12 cellular contexts compared by ENCODE assay signal in the genomic region with DNA sequence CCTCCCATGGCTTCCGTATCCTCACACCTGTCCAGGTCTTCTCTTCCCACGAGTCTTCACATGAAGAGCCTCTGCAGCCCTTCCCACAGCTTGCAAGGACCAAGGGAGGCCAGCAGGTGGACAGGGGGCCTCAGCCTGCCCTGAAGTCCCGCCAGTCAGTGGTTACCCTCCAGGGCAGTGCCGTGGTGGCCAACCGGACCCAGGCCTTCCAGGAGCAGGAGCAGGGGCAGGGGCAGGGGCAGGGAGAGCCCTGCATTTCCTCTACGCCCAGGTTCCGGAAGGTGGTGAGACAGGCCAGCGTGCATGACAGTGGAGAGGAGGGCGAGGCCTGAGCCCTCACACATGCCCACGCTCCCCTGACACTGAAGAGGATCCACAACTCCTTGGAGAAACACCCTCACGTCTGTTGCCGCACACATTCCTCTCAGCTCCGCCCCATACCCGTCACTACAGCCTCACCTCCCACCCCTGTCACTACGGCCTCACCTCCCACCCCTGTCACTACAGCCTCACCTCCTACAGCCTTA. TPM values are rescaled to one million over a fixed set of nuclear protein-coding genes. Genes with fewer than 3 reads are reported as not detected.
DNase-seq lines count a peak whose midpoint lies in the region; ATAC-seq, FAIRE-seq and TF ChIP-seq lines count a peak whose summit lies in the region.
"Had no signal": no experiment of that assay in that cellular context is flagged by ENCODE, and none has a peak within 500 bp of the region (broad histone marks: within the 10 kb centered on the region; RNA-seq: fewer than 3 reads in every experiment).

No MANE protein-coding gene starts in this region.

- FAIRE-seq in keratinocyte (lab: Jason Lieb, UNC), result no peak
- FAIRE-seq: GM12891 had no signal

- no peak overlapping the region for H2AFZ ChIP-seq in keratinocyte (ENCODE audit: control insufficient read depth, low read length)

- H3K9me3 ChIP-seq in keratinocyte (ENCODE audit: control insufficient read depth, low read depth, low read length), result no peaks in the 10 kb centered on the region
- no peaks in the 10 kb centered on the region for H3K9me3 ChIP-seq in upper lobe of left lung
- H3K9me3 ChIP-seq in aorta (ENCODE audit: control insufficient read depth, low read length), result no peaks in the 10 kb centered on the region
- H3K9me3 ChIP-seq: heart left ventricle had no signal

- H4K20me1 ChIP-seq in keratinocyte (ENCODE audit: control insufficient read depth, extremely low read depth, insufficient read depth, low read length), result no peaks in the 10 kb centered on the region

- POLR2A ChIA-PET in activated naive CD8-positive, alpha-beta T cell treated with anti-CD3 and anti-CD28 coated beads, Interleukin-2, amount 10 ng/mL, durations not matched to agents 7 days and 5 days (lab: Charles Lee), result interaction anchor here (1.1 kb wide), 1 partner anchor 80 kb away, joined by 3 read pairs; a partner anchor contains a TSS

- H3K4me1 Mint-ChIP-seq in activated naive CD8-positive, alpha-beta T cell treated with anti-CD3 and anti-CD28 coated beads, Interleukin-2, amount 10 ng/mL, durations not matched to agents 7 days and 5 days, result peaks cover 21% of the 10 kb centered on the region
- peaks cover 15% of the 10 kb centered on the region for H3K4me1 Mint-ChIP-seq in activated naive CD8-positive, alpha-beta T cell treated with anti-CD3 and anti-CD28 coated beads for 36 hours
- H3K4me1 Mint-ChIP-seq in activated T-helper 1 cell treated with anti-CD3 and anti-CD28 coated beads, Interleukin-12 subunit alpha, Interleukin-12 subunit beta, Interleukin-2, Interleukin-4 antibody, amounts not matched to agents 30 ng/mL and 10 ng/mL and 1 ng/mL, durations not matched to agents 14 hours and 24 hours and 36 hours (ENCODE audit: low read depth), result peaks cover 28% of the 10 kb centered on the region

- no peaks in the 10 kb centered on the region for H3K36me3 Mint-ChIP-seq in activated naive CD8-positive, alpha-beta T cell treated with anti-CD3 and anti-CD28 coated beads, Interleukin-2, amount 10 ng/mL, durations not matched to agents 7 days and 5 days
- no peaks in the 10 kb centered on the region for H3K36me3 Mint-ChIP-seq in activated naive CD8-positive, alpha-beta T cell treated with anti-CD3 and anti-CD28 coated beads for 36 hours
- H3K36me3 Mint-ChIP-seq in activated T-helper 1 cell treated with anti-CD3 and anti-CD28 coated beads, Interleukin-12 subunit alpha, Interleukin-12 subunit beta, Interleukin-2, Interleukin-4 antibody, amounts not matched to agents 30 ng/mL and 10 ng/mL and 1 ng/mL, durations not matched to agents 14 hours and 24 hours and 36 hours (ENCODE audit: low read depth), result peaks cover 7% of the 10 kb centered on the region

- no peaks in the 10 kb centered on the region for H3K9me1 ChIP-seq in keratinocyte (ENCODE audit: control insufficient read depth, extremely low read depth, insufficient read depth, low read length)

- no peaks in the 10 kb centered on the region for H3K9me3 Mint-ChIP-seq in activated naive CD8-positive, alpha-beta T cell treated with anti-CD3 and anti-CD28 coated beads, Interleukin-2, amount 10 ng/mL, durations not matched to agents 7 days and 5 days
- H3K9me3 Mint-ChIP-seq in activated naive CD8-positive, alpha-beta T cell treated with anti-CD3 and anti-CD28 coated beads for 36 hours, result no peaks in the 10 kb centered on the region
- no peaks in the 10 kb centered on the region for H3K9me3 Mint-ChIP-seq in activated T-helper 1 cell treated with anti-CD3 and anti-CD28 coated beads, Interleukin-12 subunit alpha, Interleukin-12 subunit beta, Interleukin-2, Interleukin-4 antibody, amounts not matched to agents 30 ng/mL and 10 ng/mL and 1 ng/mL, durations not matched to agents 14 hours and 24 hours and 36 hours

- dilution Hi-C loops in keratinocyte (cut with MboI; ENCODE audit: extremely low pct_ligation_motif_present, low sequenced_read_pairs), result no loop called here

- no peak for TF ChIP-seq POLR2A in upper lobe of left lung (IDR thresholded peaks at IDR 0.05)

- H3K9ac ChIP-seq in keratinocyte (ENCODE audit: control insufficient read depth, extremely low read depth, insufficient read depth, low read length), result peak overlapping the region; percentile 77

- no peak for ATAC-seq in activated naive CD8-positive, alpha-beta T cell treated with anti-CD3 and anti-CD28 coated beads, Interleukin-2, amount 10 ng/mL, durations not matched to agents 7 days and 5 days (ENCODE audit: low read depth)
- ATAC-seq in upper lobe of left lung (ENCODE audit: low FRiP score in 2 of 2), result no peak
- no peak for ATAC-seq in GM21360 (IDR thresholded peaks at IDR 0.05; ENCODE audit: unreplicated experiment)
- no peak for ATAC-seq in aorta (ENCODE audit: low FRiP score)
- ATAC-seq: left lobe of liver had no signal

- peak overlapping the region; percentile 10 for H3K27ac Mint-ChIP-seq in activated naive CD8-positive, alpha-beta T cell treated with anti-CD3 and anti-CD28 coated beads, Interleukin-2, amount 10 ng/mL, durations not matched to agents 7 days and 5 days
- H3K27ac Mint-ChIP-seq in activated naive CD8-positive, alpha-beta T cell treated with anti-CD3 and anti-CD28 coated beads for 36 hours, result no peak overlapping the region
- peak overlapping the region; percentile 52 for H3K27ac Mint-ChIP-seq in activated T-helper 1 cell treated with anti-CD3 and anti-CD28 coated beads, Interleukin-12 subunit alpha, Interleukin-12 subunit beta, Interleukin-2, Interleukin-4 antibody, amounts not matched to agents 30 ng/mL and 10 ng/mL and 1 ng/mL, durations not matched to agents 14 hours and 24 hours and 36 hours

- TF ChIP-seq CTCF in keratinocyte (optimal IDR thresholded peaks at IDR 0.05 in 1 of 3, IDR thresholded peaks at IDR 0.05 in 1 of 3, conservative IDR thresholded peaks at IDR 0.05 in 1 of 3; ENCODE audit: extremely low read depth in 1 of 3, insufficient read depth in 2 of 3, low read length in 3 of 3) (peak in 2 of 3 experiments; percentile 11 to 34), upper lobe of left lung (IDR thresholded peaks at IDR 0.05) (no peak)

- DNase-seq in activated naive CD8-positive, alpha-beta T cell treated with anti-CD3 and anti-CD28 coated beads, Interleukin-2, amount 10 ng/mL, durations not matched to agents 7 days and 5 days, result no peak
- no peak for DNase-seq in activated naive CD8-positive, alpha-beta T cell treated with anti-CD3 and anti-CD28 coated beads for 36 hours
- DNase-seq in activated T-helper 1 cell treated with anti-CD3 and anti-CD28 coated beads, Interleukin-12 subunit alpha, Interleukin-12 subunit beta, Interleukin-2, Interleukin-4 antibody, amounts not matched to agents 30 ng/mL and 10 ng/mL and 1 ng/mL, durations not matched to agents 14 hours and 24 hours and 36 hours (ENCODE audit: low spot score), result no peak
- DNase-seq in keratinocyte (ENCODE audit: low read depth, low spot score) (no peak), upper lobe of left lung (peak in 1 of 2 donors; percentile 64), aorta (no peak), SIG-M5 (lab: John Stamatoyannopoulos, UW) (no peak)
- DNase-seq: heart left ventricle had no signal

- intact Hi-C loops in activated T-helper 1 cell treated with anti-CD3 and anti-CD28 coated beads, Interleukin-12 subunit alpha, Interleukin-12 subunit beta, Interleukin-2, Interleukin-4 antibody, amounts not matched to agents 30 ng/mL and 10 ng/mL and 1 ng/mL, durations not matched to agents 14 hours and 24 hours and 36 hours (cut with micrococcal nuclease), result no loop called here
- intact Hi-C loops in aorta (cut with DNase I), result no loop called here

- no peaks in the 10 kb centered on the region for H3K79me2 ChIP-seq in keratinocyte (ENCODE audit: control insufficient read depth, insufficient read depth, low read length)

- peak overlapping the region; percentile 82 for H3K4me2 ChIP-seq in keratinocyte (ENCODE audit: control insufficient read depth, extremely low read depth, insufficient read depth, low read depth, low read length)

- H3K4me3 ChIP-seq in keratinocyte (ENCODE audit: control insufficient read depth in 2 of 3, extremely low read depth in 1 of 3, insufficient read depth in 2 of 3, low read depth in 1 of 3, low read length in 3 of 3), result peak overlapping the region in 2 of 3 experiments; percentile 33 to 49
- H3K4me3 ChIP-seq in upper lobe of left lung, result no peak overlapping the region
- H3K4me3 ChIP-seq in aorta (ENCODE audit: low read length in 2 of 2), result no peak overlapping the region
- H3K4me3 ChIP-seq: heart left ventricle had no signal

- H3K36me3 ChIP-seq in keratinocyte (ENCODE audit: control insufficient read depth in 2 of 2, extremely low read depth in 1 of 2, insufficient read depth in 2 of 2, low read length in 2 of 2), result peaks cover 0 to 22% of the 10 kb centered on the region in 2 experiments
- peaks cover 14 to 49% (median 32%) of the 10 kb centered on the region in 4 donors for H3K36me3 ChIP-seq in upper lobe of left lung
- H3K36me3 ChIP-seq in aorta (ENCODE audit: control insufficient read depth in 1 of 2, insufficient read depth in 2 of 2, low read length in 1 of 2), result no peaks in the 10 kb centered on the region

- TF ChIP-seq EP300 in upper lobe of left lung (IDR thresholded peaks at IDR 0.05), result no peak

- H3K27me3 Mint-ChIP-seq in activated naive CD8-positive, alpha-beta T cell treated with anti-CD3 and anti-CD28 coated beads, Interleukin-2, amount 10 ng/mL, durations not matched to agents 7 days and 5 days, result no peaks in the 10 kb centered on the region
- no peaks in the 10 kb centered on the region for H3K27me3 Mint-ChIP-seq in activated naive CD8-positive, alpha-beta T cell treated with anti-CD3 and anti-CD28 coated beads for 36 hours
- no peaks in the 10 kb centered on the region for H3K27me3 Mint-ChIP-seq in activated T-helper 1 cell treated with anti-CD3 and anti-CD28 coated beads, Interleukin-12 subunit alpha, Interleukin-12 subunit beta, Interleukin-2, Interleukin-4 antibody, amounts not matched to agents 30 ng/mL and 10 ng/mL and 1 ng/mL, durations not matched to agents 14 hours and 24 hours and 36 hours (ENCODE audit: insufficient read depth)

- 82 to 90% methylated on average over 12 to 15 of the region's 15 CpGs for WGBS in upper lobe of left lung, 2 donors
- 85 to 87% methylated on average over 15 of the region's 15 CpGs for WGBS in aorta, 2 donors

- no peaks in the 10 kb centered on the region for H3K27me3 ChIP-seq in keratinocyte (ENCODE audit: control insufficient read depth, extremely low read depth, insufficient read depth, low read length)
- H3K27me3 ChIP-seq in upper lobe of left lung, result no peaks in the 10 kb centered on the region
- H3K27me3 ChIP-seq in aorta (ENCODE audit: control insufficient read depth in 1 of 2, insufficient read depth in 2 of 2, low read length in 1 of 2), result no peaks in the 10 kb centered on the region
- H3K27me3 ChIP-seq: heart left ventricle had no signal

- H3K4me1 ChIP-seq in keratinocyte (ENCODE audit: control insufficient read depth, extremely low read depth, insufficient read depth, low read length) (peaks cover 51% of the 10 kb centered on the region), upper lobe of left lung (peaks cover 6 to 17% (median 10%) of the 10 kb centered on the region in 4 donors), aorta (ENCODE audit: control insufficient read depth in 1 of 2, insufficient read depth in 2 of 2, low read length in 2 of 2) (no peaks in the 10 kb centered on the region)

- no peak overlapping the region for H3K4me3 Mint-ChIP-seq in activated naive CD8-positive, alpha-beta T cell treated with anti-CD3 and anti-CD28 coated beads, Interleukin-2, amount 10 ng/mL, durations not matched to agents 7 days and 5 days
- no peak overlapping the region for H3K4me3 Mint-ChIP-seq in activated naive CD8-positive, alpha-beta T cell treated with anti-CD3 and anti-CD28 coated beads for 36 hours
- H3K4me3 Mint-ChIP-seq in activated T-helper 1 cell treated with anti-CD3 and anti-CD28 coated beads, Interleukin-12 subunit alpha, Interleukin-12 subunit beta, Interleukin-2, Interleukin-4 antibody, amounts not matched to agents 30 ng/mL and 10 ng/mL and 1 ng/mL, durations not matched to agents 14 hours and 24 hours and 36 hours, result no peak overlapping the region

- H3K27ac ChIP-seq in keratinocyte (ENCODE audit: control insufficient read depth, insufficient read depth, low read length) (peak overlapping the region; percentile 97), upper lobe of left lung (peak overlapping the region in 3 of 4 donors; percentile 37 to 58 (median 47)), aorta (ENCODE audit: low read depth in 1 of 2, low read length in 2 of 2) (no peak overlapping the region)
- H3K27ac ChIP-seq: HL-60 had no signal

RNA-seq across cellular contexts. Expression of a gene that starts 8.3 kb away (rescaled TPM):
- total RNA-seq in activated naive CD8-positive, alpha-beta T cell treated with anti-CD3 and anti-CD28 coated beads, Interleukin-2, amount 10 ng/mL, durations not matched to agents 7 days and 5 days, result 10 to 100 TPM; 24.6 to 27.0 TPM
- total RNA-seq in activated naive CD8-positive, alpha-beta T cell treated with anti-CD3 and anti-CD28 coated beads for 36 hours, result 1 to 10 TPM; 4.6 to 4.7 TPM
- total RNA-seq in activated T-helper 1 cell treated with anti-CD3 and anti-CD28 coated beads, Interleukin-12 subunit alpha, Interleukin-12 subunit beta, Interleukin-2, Interleukin-4 antibody, amounts not matched to agents 30 ng/mL and 10 ng/mL and 1 ng/mL, durations not matched to agents 14 hours and 24 hours and 36 hours, result 9.2 and 9.4 TPM in 2 replicates
- polyA plus RNA-seq in keratinocyte (20.5 to 39.2 TPM (median 24.8 TPM) in 3 replicates), aorta (10 to 100 TPM; 13.3 to 24.1 TPM)
- polyA plus RNA-seq in keratinocyte (2011; ENCODE audit: low read depth), result 11.2 TPM
- polyA plus RNA-seq in keratinocyte (2011; cell fraction: cytosol; rRNA removed), result 12.1 and 25.9 TPM in 2 replicates
- polyA plus RNA-seq in keratinocyte (2011; cell fraction: nucleus; rRNA removed), result 55.6 and 73.3 TPM in 2 replicates
- 42.9 and 52.4 TPM in 2 replicates for polyA plus RNA-seq in keratinocyte (2012; ENCODE audit: low replicate concordance)
- 22.4 to 37.8 TPM (median 30.0 TPM) in 3 replicates for polyA minus RNA-seq in keratinocyte
- polyA minus RNA-seq in keratinocyte (2011; cell fraction: cytosol; rRNA and poly(A)+ RNA removed), result 49.9 TPM
- polyA minus RNA-seq in keratinocyte (2011; cell fraction: nucleus; rRNA and poly(A)+ RNA removed), result 29.0 and 32.8 TPM in 2 replicates
- total RNA-seq in upper lobe of left lung (10 to 100 TPM; 35.9 to 99.2 (median 53.8) TPM), aorta (10 to 100 TPM; 27.3 to 37.0 TPM)

RNA-seq across cellular contexts. Expression of a gene that starts 22.5 kb away (rescaled TPM):
- total RNA-seq in activated naive CD8-positive, alpha-beta T cell treated with anti-CD3 and anti-CD28 coated beads, Interleukin-2, amount 10 ng/mL, durations not matched to agents 7 days and 5 days, result 100 to 1,000 TPM; 185 to 207 TPM
- total RNA-seq in activated naive CD8-positive, alpha-beta T cell treated with anti-CD3 and anti-CD28 coated beads for 36 hours, result 10 to 100 TPM; 52.0 to 55.7 TPM
- total RNA-seq in activated T-helper 1 cell treated with anti-CD3 and anti-CD28 coated beads, Interleukin-12 subunit alpha, Interleukin-12 subunit beta, Interleukin-2, Interleukin-4 antibody, amounts not matched to agents 30 ng/mL and 10 ng/mL and 1 ng/mL, durations not matched to agents 14 hours and 24 hours and 36 hours, result 124 and 129 TPM in 2 replicates
- polyA plus RNA-seq in keratinocyte (18.1 to 40.1 TPM (median 25.0 TPM) in 3 replicates), aorta (100 to 1,000 TPM in 1 of 2 donors, 10 to 100 TPM in 1; 16.8 to 100 TPM)
- polyA plus RNA-seq in keratinocyte (2011; ENCODE audit: low read depth), result 26.3 TPM
- polyA plus RNA-seq in keratinocyte (2011; cell fraction: cytosol; rRNA removed), result 11.4 and 22.0 TPM in 2 replicates
- polyA plus RNA-seq in keratinocyte (2011; cell fraction: nucleus; rRNA removed), result 58.2 and 67.9 TPM in 2 replicates
- 16.9 and 35.5 TPM in 2 replicates for polyA plus RNA-seq in keratinocyte (2012; ENCODE audit: low replicate concordance)
- polyA minus RNA-seq in keratinocyte, result 18.7 to 32.6 TPM (median 20.1 TPM) in 3 replicates
- 17.8 TPM for polyA minus RNA-seq in keratinocyte (2011; cell fraction: cytosol; rRNA and poly(A)+ RNA removed)
- 29.3 and 30.3 TPM in 2 replicates for polyA minus RNA-seq in keratinocyte (2011; cell fraction: nucleus; rRNA and poly(A)+ RNA removed)
- total RNA-seq in upper lobe of left lung (100 to 1,000 TPM in 2 of 6 donors, 10 to 100 TPM in 4; 47.4 to 221 (median 78.3) TPM), aorta (10 to 100 TPM; 43.2 to 96.1 TPM)

RNA-seq across cellular contexts. Expression of a gene that starts 41.7 kb away (rescaled TPM):
- total RNA-seq in activated naive CD8-positive, alpha-beta T cell treated with anti-CD3 and anti-CD28 coated beads, Interleukin-2, amount 10 ng/mL, durations not matched to agents 7 days and 5 days, result 10 to 100 TPM; 73.2 to 78.2 TPM
- 10 to 100 TPM; 28.5 to 28.6 TPM for total RNA-seq in activated naive CD8-positive, alpha-beta T cell treated with anti-CD3 and anti-CD28 coated beads for 36 hours
- 36.7 and 39.8 TPM in 2 replicates for total RNA-seq in activated T-helper 1 cell treated with anti-CD3 and anti-CD28 coated beads, Interleukin-12 subunit alpha, Interleukin-12 subunit beta, Interleukin-2, Interleukin-4 antibody, amounts not matched to agents 30 ng/mL and 10 ng/mL and 1 ng/mL, durations not matched to agents 14 hours and 24 hours and 36 hours
- polyA plus RNA-seq in keratinocyte, result 35.7 to 60.9 TPM (median 43.3 TPM) in 3 replicates
- 6.0 TPM for polyA plus RNA-seq in keratinocyte (2011; ENCODE audit: low read depth)
- polyA plus RNA-seq in keratinocyte (2011; cell fraction: cytosol; rRNA removed), result 46.0 and 102 TPM in 2 replicates
- polyA plus RNA-seq in keratinocyte (2011; cell fraction: nucleus; rRNA removed), result 62.8 and 80.0 TPM in 2 replicates
- polyA plus RNA-seq in keratinocyte (2012; ENCODE audit: low replicate concordance), result 71.4 and 79.2 TPM in 2 replicates
- 8.5 to 13.1 TPM (median 9.6 TPM) in 3 replicates for polyA minus RNA-seq in keratinocyte
- polyA minus RNA-seq in keratinocyte (2011; cell fraction: cytosol; rRNA and poly(A)+ RNA removed), result 37.6 TPM
- 15.4 and 16.5 TPM in 2 replicates for polyA minus RNA-seq in keratinocyte (2011; cell fraction: nucleus; rRNA and poly(A)+ RNA removed)
- total RNA-seq in upper lobe of left lung, result 100 to 1,000 TPM in 4 of 6 donors, 10 to 100 TPM in 2; 55.5 to 173 (median 106) TPM
- 10 to 100 TPM; 82.7 to 85.1 TPM for total RNA-seq in aorta
- polyA plus RNA-seq in aorta, result 100 to 1,000 TPM; 175 to 338 TPM

RNA-seq across cellular contexts. Expression of a gene that starts 45.3 kb away (rescaled TPM):
- 100 to 1,000 TPM; 325 to 341 TPM for total RNA-seq in activated naive CD8-positive, alpha-beta T cell treated with anti-CD3 and anti-CD28 coated beads, Interleukin-2, amount 10 ng/mL, durations not matched to agents 7 days and 5 days
- 100 to 1,000 TPM; 211 to 219 TPM for total RNA-seq in activated naive CD8-positive, alpha-beta T cell treated with anti-CD3 and anti-CD28 coated beads for 36 hours
- 249 and 250 TPM in 2 replicates for total RNA-seq in activated T-helper 1 cell treated with anti-CD3 and anti-CD28 coated beads, Interleukin-12 subunit alpha, Interleukin-12 subunit beta, Interleukin-2, Interleukin-4 antibody, amounts not matched to agents 30 ng/mL and 10 ng/mL and 1 ng/mL, durations not matched to agents 14 hours and 24 hours and 36 hours
- 21.1 to 29.2 TPM (median 23.3 TPM) in 3 replicates for polyA plus RNA-seq in keratinocyte
- polyA plus RNA-seq in keratinocyte (2011; ENCODE audit: low read depth), result 72.4 TPM
- 15.4 and 26.0 TPM in 2 replicates for polyA plus RNA-seq in keratinocyte (2011; cell fraction: cytosol; rRNA removed)
- polyA plus RNA-seq in keratinocyte (2011; cell fraction: nucleus; rRNA removed), result 38.5 and 51.4 TPM in 2 replicates
- 26.4 and 42.3 TPM in 2 replicates for polyA plus RNA-seq in keratinocyte (2012; ENCODE audit: low replicate concordance)
- 28.1 to 136 TPM (median 33.8 TPM) in 3 replicates for polyA minus RNA-seq in keratinocyte
- 62.0 TPM for polyA minus RNA-seq in keratinocyte (2011; cell fraction: cytosol; rRNA and poly(A)+ RNA removed)
- polyA minus RNA-seq in keratinocyte (2011; cell fraction: nucleus; rRNA and poly(A)+ RNA removed), result 26.1 and 27.0 TPM in 2 replicates
- 100 to 1,000 TPM in 4 of 6 donors, 10 to 100 TPM in 2; 76.9 to 232 (median 117) TPM for total RNA-seq in upper lobe of left lung
- 10 to 100 TPM; 53.8 to 77.6 TPM for total RNA-seq in aorta
- polyA plus RNA-seq in aorta, result 10 to 100 TPM; 29.3 to 53.6 TPM

Comparison
In these comparisons a context has a peak if more than half of its experiments do, and no peak if none do; other contexts are left out.
1. H3K27ac ChIP-seq: peak in keratinocyte (single experiment) and upper lobe of left lung (3 of 4); none in aorta (0 of 2).
2. H3K4me3 ChIP-seq: peak in keratinocyte (2 of 3); none in upper lobe of left lung (0 of 4) and aorta (0 of 2).
3. CTCF ChIP-seq: peak in keratinocyte (2 of 3); none in upper lobe of left lung (0 of 6).